In the genomic region with DNA sequence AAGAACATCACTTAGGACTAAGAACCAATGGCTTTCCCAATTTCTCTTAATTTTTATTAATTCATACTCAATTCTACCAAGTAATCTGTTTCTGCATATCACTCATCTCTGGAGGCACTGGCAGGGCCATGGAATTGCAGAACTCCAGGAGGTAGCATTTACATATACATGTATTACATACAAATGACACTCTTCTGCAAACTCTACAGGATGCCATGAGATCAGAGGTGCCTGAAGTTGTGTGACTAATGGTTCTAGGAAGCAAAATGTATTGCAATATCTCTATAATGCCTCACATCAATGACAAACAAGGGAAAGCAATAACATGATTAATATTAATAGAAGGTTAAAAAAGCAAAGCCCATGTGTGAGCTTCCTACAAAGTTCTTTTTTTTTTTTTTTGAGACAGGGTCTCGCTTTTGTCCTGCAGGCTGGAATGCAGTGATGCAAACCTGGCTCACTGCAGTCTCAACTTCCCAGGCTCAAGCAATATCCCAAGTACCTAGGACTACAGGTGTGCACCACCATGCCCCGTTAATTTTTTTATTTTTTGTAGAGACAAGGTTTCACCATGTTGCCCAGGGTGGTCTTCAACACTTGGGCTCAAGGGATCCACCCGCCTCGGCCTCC, we compare ENCODE assay signal across 1 cellular context.
TF ChIP-seq lines count a peak whose summit lies in the region.

No MANE protein-coding gene starts in this region.

TF ChIP-seq in GM23338, 12 proteins besides CTCF, POLR2A, EP300 and RAD21 (continued from another document):
- TF ChIP-seq, protein P1, sequence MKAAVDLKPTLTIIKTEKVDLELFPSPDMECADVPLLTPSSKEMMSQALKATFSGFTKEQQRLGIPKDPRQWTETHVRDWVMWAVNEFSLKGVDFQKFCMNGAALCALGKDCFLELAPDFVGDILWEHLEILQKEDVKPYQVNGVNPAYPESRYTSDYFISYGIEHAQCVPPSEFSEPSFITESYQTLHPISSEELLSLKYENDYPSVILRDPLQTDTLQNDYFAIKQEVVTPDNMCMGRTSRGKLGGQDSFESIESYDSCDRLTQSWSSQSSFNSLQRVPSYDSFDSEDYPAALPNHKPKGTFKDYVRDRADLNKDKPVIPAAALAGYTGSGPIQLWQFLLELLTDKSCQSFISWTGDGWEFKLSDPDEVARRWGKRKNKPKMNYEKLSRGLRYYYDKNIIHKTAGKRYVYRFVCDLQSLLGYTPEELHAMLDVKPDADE (IDR thresholded peaks at IDR 0.05), result no peak
- TF ChIP-seq, protein P2, sequence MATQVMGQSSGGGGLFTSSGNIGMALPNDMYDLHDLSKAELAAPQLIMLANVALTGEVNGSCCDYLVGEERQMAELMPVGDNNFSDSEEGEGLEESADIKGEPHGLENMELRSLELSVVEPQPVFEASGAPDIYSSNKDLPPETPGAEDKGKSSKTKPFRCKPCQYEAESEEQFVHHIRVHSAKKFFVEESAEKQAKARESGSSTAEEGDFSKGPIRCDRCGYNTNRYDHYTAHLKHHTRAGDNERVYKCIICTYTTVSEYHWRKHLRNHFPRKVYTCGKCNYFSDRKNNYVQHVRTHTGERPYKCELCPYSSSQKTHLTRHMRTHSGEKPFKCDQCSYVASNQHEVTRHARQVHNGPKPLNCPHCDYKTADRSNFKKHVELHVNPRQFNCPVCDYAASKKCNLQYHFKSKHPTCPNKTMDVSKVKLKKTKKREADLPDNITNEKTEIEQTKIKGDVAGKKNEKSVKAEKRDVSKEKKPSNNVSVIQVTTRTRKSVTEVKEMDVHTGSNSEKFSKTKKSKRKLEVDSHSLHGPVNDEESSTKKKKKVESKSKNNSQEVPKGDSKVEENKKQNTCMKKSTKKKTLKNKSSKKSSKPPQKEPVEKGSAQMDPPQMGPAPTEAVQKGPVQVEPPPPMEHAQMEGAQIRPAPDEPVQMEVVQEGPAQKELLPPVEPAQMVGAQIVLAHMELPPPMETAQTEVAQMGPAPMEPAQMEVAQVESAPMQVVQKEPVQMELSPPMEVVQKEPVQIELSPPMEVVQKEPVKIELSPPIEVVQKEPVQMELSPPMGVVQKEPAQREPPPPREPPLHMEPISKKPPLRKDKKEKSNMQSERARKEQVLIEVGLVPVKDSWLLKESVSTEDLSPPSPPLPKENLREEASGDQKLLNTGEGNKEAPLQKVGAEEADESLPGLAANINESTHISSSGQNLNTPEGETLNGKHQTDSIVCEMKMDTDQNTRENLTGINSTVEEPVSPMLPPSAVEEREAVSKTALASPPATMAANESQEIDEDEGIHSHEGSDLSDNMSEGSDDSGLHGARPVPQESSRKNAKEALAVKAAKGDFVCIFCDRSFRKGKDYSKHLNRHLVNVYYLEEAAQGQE (IDR thresholded peaks at IDR 0.05; ENCODE audit: unreplicated experiment), result no peak
- TF ChIP-seq, protein P3, sequence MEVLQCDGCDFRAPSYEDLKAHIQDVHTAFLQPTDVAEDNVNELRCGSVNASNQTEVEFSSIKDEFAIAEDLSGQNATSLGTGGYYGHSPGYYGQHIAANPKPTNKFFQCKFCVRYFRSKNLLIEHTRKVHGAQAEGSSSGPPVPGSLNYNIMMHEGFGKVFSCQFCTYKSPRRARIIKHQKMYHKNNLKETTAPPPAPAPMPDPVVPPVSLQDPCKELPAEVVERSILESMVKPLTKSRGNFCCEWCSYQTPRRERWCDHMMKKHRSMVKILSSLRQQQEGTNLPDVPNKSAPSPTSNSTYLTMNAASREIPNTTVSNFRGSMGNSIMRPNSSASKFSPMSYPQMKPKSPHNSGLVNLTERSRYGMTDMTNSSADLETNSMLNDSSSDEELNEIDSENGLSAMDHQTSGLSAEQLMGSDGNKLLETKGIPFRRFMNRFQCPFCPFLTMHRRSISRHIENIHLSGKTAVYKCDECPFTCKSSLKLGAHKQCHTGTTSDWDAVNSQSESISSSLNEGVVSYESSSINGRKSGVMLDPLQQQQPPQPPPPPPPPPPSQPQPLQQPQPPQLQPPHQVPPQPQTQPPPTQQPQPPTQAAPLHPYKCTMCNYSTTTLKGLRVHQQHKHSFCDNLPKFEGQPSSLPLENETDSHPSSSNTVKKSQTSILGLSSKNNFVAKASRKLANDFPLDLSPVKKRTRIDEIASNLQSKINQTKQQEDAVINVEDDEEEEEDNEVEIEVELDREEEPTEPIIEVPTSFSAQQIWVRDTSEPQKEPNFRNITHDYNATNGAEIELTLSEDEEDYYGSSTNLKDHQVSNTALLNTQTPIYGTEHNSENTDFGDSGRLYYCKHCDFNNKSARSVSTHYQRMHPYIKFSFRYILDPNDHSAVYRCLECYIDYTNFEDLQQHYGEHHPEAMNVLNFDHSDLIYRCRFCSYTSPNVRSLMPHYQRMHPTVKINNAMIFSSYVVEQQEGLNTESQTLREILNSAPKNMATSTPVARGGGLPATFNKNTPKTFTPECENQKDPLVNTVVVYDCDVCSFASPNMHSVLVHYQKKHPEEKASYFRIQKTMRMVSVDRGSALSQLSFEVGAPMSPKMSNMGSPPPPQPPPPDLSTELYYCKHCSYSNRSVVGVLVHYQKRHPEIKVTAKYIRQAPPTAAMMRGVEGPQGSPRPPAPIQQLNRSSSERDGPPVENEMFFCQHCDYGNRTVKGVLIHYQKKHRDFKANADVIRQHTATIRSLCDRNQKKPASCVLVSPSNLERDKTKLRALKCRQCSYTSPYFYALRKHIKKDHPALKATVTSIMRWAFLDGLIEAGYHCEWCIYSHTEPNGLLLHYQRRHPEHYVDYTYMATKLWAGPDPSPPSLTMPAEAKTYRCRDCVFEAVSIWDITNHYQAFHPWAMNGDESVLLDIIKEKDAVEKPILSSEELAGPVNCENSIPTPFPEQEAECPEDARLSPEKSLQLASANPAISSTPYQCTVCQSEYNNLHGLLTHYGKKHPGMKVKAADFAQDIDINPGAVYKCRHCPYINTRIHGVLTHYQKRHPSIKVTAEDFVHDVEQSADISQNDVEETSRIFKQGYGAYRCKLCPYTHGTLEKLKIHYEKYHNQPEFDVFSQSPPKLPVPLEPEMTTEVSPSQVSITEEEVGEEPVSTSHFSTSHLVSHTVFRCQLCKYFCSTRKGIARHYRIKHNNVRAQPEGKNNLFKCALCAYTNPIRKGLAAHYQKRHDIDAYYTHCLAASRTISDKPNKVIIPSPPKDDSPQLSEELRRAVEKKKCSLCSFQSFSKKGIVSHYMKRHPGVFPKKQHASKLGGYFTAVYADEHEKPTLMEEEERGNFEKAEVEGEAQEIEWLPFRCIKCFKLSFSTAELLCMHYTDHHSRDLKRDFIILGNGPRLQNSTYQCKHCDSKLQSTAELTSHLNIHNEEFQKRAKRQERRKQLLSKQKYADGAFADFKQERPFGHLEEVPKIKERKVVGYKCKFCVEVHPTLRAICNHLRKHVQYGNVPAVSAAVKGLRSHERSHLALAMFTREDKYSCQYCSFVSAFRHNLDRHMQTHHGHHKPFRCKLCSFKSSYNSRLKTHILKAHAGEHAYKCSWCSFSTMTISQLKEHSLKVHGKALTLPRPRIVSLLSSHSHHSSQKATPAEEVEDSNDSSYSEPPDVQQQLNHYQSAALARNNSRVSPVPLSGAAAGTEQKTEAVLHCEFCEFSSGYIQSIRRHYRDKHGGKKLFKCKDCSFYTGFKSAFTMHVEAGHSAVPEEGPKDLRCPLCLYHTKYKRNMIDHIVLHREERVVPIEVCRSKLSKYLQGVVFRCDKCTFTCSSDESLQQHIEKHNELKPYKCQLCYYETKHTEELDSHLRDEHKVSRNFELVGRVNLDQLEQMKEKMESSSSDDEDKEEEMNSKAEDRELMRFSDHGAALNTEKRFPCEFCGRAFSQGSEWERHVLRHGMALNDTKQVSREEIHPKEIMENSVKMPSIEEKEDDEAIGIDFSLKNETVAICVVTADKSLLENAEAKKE (CRISPR knock-in tag; IDR thresholded peaks at IDR 0.05), result no peak
- TF ChIP-seq EZH2 (IDR thresholded peaks at IDR 0.05; ENCODE audit: low read depth, unreplicated experiment) (no peak), JUNB (IDR thresholded peaks at IDR 0.05; ENCODE audit: unreplicated experiment) (no peak), POLR2AphosphoS5 (IDR thresholded peaks at IDR 0.05; ENCODE audit: low read depth) (no peak), ZNF331 (CRISPR knock-in tag; IDR thresholded peaks at IDR 0.05; ENCODE audit: low read depth) (no peak), EZH2phosphoT487 (IDR thresholded peaks at IDR 0.05; ENCODE audit: unreplicated experiment) (no peak), STAT1 (IDR thresholded peaks at IDR 0.05; ENCODE audit: unreplicated experiment) (no peak), CREB1 (CRISPR knock-in tag; IDR thresholded peaks at IDR 0.05; ENCODE audit: low read depth) (no peak)
TF ChIP-seq in GM23338: peak in this region for 0.
